In the genomic region with DNA sequence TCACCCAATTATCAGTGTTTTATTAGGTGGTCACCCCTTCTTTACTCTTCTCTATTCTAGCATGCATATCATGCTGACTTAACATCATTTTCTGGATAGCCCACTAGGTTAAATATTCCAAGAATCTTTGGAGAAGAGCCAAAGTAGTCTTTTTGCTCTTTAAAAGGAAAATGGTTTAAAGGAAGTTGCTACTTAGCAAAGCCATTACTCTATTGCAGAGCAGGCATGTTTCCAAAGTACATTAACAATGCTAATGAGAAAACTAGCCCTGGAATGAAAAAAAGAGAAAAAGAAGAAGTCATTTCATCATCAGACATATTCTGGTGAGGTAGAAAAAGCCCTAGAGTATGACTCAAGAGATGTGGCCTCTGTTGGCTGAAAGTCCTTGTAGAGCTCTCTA, we compare ENCODE assay signal across 19 cellular contexts.
A peak's percentile ranks its signal among the peaks of the same experiment; 100 is the strongest.
DNase-seq lines count a peak whose midpoint lies in the region; FAIRE-seq and TF ChIP-seq lines count a peak whose summit lies in the region.
"Had no signal": no experiment of that assay in that cellular context is flagged by ENCODE, and none has a peak within 500 bp of the region (broad histone marks: within the 10 kb centered on the region; RNA-seq: fewer than 3 reads in every experiment).

No MANE protein-coding gene starts in this region.

- no peaks in the 10 kb centered on the region for H3K36me3 ChIP-seq in endothelial cell of umbilical vein (ENCODE audit: control insufficient read depth in 2 of 2, extremely low read depth in 1 of 2, insufficient read depth in 2 of 2, low read length in 2 of 2)
- no peaks in the 10 kb centered on the region for H3K36me3 ChIP-seq in hepatocyte (replicated peaks; ENCODE audit: insufficient read depth, low read depth)
- H3K36me3 ChIP-seq: SJCRH30 had no signal

- CTCF ChIA-PET in endothelial cell of umbilical vein (lab: Charles Lee): interaction anchor here (1.5 kb wide), 1 partner anchor 1718 kb away, joined by 4 read pairs; no protein-coding TSS in a partner anchor

- H3K27me3 ChIP-seq in endothelial cell of umbilical vein (ENCODE audit: control insufficient read depth in 2 of 2, insufficient read depth in 2 of 2, low read length in 2 of 2) (peaks cover 0 to 2% of the 10 kb centered on the region in 2 experiments), hepatocyte (no peaks in the 10 kb centered on the region)
- H3K27me3 ChIP-seq: SJCRH30 had no signal

- H3K4me2 ChIP-seq in endothelial cell of umbilical vein (ENCODE audit: insufficient read depth, low read length) (no peak overlapping the region), hepatocyte (no peak overlapping the region)
- H3K4me2 ChIP-seq: KMS-11 had no signal

- H4K20me1 ChIP-seq in endothelial cell of umbilical vein (replicated peaks; ENCODE audit: control insufficient read depth, extremely low read depth, insufficient read depth, low read length) (no peaks in the 10 kb centered on the region), hepatocyte (ENCODE audit: insufficient read depth, poor library complexity, severe bottlenecking) (no peaks in the 10 kb centered on the region)

- TF ChIP-seq CTCF in endothelial cell of umbilical vein (IDR thresholded peaks at IDR 0.05; ENCODE audit: extremely low read depth in 1 of 2, insufficient read depth in 1 of 2, low read depth in 1 of 2, low read length in 2 of 2) (no peak), retinal pigment epithelial cell (conservative IDR thresholded peaks at IDR 0.05; ENCODE audit: low read depth, low read length) (no peak), hepatocyte (IDR thresholded peaks at IDR 0.05; ENCODE audit: poor library complexity) (no peak)

- BruUV-seq in endothelial cell of umbilical vein (replicated peaks; lab: Mats Ljungman, UMichigan): no TSS peak

- no peaks in the 10 kb centered on the region for H3K9me2 ChIP-seq in hepatocyte (replicated peaks; ENCODE audit: insufficient read depth)

- no peak for FAIRE-seq in endothelial cell of umbilical vein (lab: Jason Lieb, UNC)
- FAIRE-seq: GM12892, HepG2 had no signal

- H2AFZ ChIP-seq in endothelial cell of umbilical vein (ENCODE audit: low read depth, low read length): no peak overlapping the region
- no peak overlapping the region for H2AFZ ChIP-seq in hepatocyte

- no peaks in the 10 kb centered on the region for H3K9me1 ChIP-seq in endothelial cell of umbilical vein (replicated peaks; ENCODE audit: control insufficient read depth, extremely low read depth, insufficient read depth, low read length)

- dilution Hi-C loops in endothelial cell of umbilical vein (cut with MboI; ENCODE audit: extremely low pct_ligation_motif_present, low sequenced_read_pairs): no loop called here

- H3K4me1 ChIP-seq in endothelial cell of umbilical vein (ENCODE audit: control insufficient read depth, extremely low read depth, insufficient read depth, low read length) (no peaks in the 10 kb centered on the region), hepatocyte (ENCODE audit: insufficient read depth) (no peaks in the 10 kb centered on the region)
- H3K4me1 ChIP-seq: SJCRH30 had no signal

- H3K4me3 ChIP-seq in endothelial cell of umbilical vein (replicated peaks in 1 of 3; ENCODE audit: insufficient read depth in 1 of 3, low read depth in 1 of 3, low read length in 3 of 3) (no peak overlapping the region), retinal pigment epithelial cell (ENCODE audit: low read length) (no peak overlapping the region), hepatocyte (no peak overlapping the region)
- H3K4me3 ChIP-seq: SJCRH30 had no signal

- no peak overlapping the region for H3K9ac ChIP-seq in endothelial cell of umbilical vein (replicated peaks; ENCODE audit: extremely low read depth, insufficient read depth, low read length)
- H3K9ac ChIP-seq: KMS-11 had no signal

- POLR2A ChIA-PET in endothelial cell of umbilical vein (lab: Charles Lee): no interaction called here

- DNase-seq in SIG-M5 treated with dmso at 0.1 percent for 504 hours (lab: John Stamatoyannopoulos, UW; ENCODE audit: unreplicated experiment): peak; percentile 5
- no peak for DNase-seq in SIG-M5 (lab: John Stamatoyannopoulos, UW)
- peak; percentile 29 for DNase-seq in OCI-M1 (lab: John Stamatoyannopoulos, UW)
- DNase-seq in endothelial cell of umbilical vein (ENCODE audit: low read depth, low spot score): peak; percentile 4
- peak; percentile 46 for DNase-seq in retinal pigment epithelial cell (ENCODE audit: low read depth)
- DNase-seq in inferior parietal cortex (ENCODE audit: extremely low spot score): no peak
- no peak for DNase-seq in hepatocyte (ENCODE audit: low spot score)
- no peak for DNase-seq in NK-92 treated with Interleukin-12 subunit alpha and Interleukin-12 subunit beta, amount 100 ng/mL, for 24 hours (lab: John Stamatoyannopoulos, UW)
- DNase-seq: CD4-positive, alpha-beta T cell; DMS79 treated with DMSO at 0.1 percent for 48 hours; GDM1; H7; NCI-H1417 treated with DMSO at 0.1 percent for 48 hours; NCI-H2227 treated with DMSO at 0.1 percent for 48 hours; NCI-H526; SJCRH30 had no signal

- no peak overlapping the region for H3K27ac ChIP-seq in endothelial cell of umbilical vein (ENCODE audit: insufficient read depth, low read depth, low read length)
- no peak overlapping the region for H3K27ac ChIP-seq in hepatocyte
- H3K27ac ChIP-seq: KMS-11, SJCRH30 had no signal

- no peak for TF ChIP-seq POLR2A in endothelial cell of umbilical vein (IDR thresholded peaks at IDR 0.05; ENCODE audit: low read depth, low read length)

- H3K9me3 ChIP-seq in endothelial cell of umbilical vein (replicated peaks; ENCODE audit: control insufficient read depth, insufficient read depth, low read length) (no peaks in the 10 kb centered on the region), hepatocyte (ENCODE audit: low read depth) (no peaks in the 10 kb centered on the region)
- H3K9me3 ChIP-seq: SJCRH30 had no signal

- H3K79me2 ChIP-seq in endothelial cell of umbilical vein (ENCODE audit: control insufficient read depth, insufficient read depth, low read length) (no peaks in the 10 kb centered on the region), hepatocyte (no peaks in the 10 kb centered on the region)

- intact Hi-C loops in endothelial cell of umbilical vein (cut with micrococcal nuclease): no loop called here

TF ChIP-seq in endothelial cell of umbilical vein, 7 proteins besides CTCF, POLR2A, EP300 and RAD21:
- no peak for TF ChIP-seq EZH2 (IDR thresholded peaks at IDR 0.05; ENCODE audit: borderline replicate concordance, low read depth, low read length, severe bottlenecking)
- TF ChIP-seq MYC (IDR thresholded peaks at IDR 0.05; ENCODE audit: low read depth, low read length): no peak
- TF ChIP-seq GATA2 (IDR thresholded peaks at IDR 0.05; ENCODE audit: insufficient read depth, insufficient read length, low read depth, low read length): no peak
- no peak for TF ChIP-seq JUN (IDR thresholded peaks at IDR 0.05; ENCODE audit: borderline replicate concordance, insufficient read depth, insufficient read length, low read depth)
- TF ChIP-seq, protein P1, sequence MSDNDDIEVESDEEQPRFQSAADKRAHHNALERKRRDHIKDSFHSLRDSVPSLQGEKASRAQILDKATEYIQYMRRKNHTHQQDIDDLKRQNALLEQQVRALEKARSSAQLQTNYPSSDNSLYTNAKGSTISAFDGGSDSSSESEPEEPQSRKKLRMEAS (IDR thresholded peaks at IDR 0.05; ENCODE audit: insufficient read depth, insufficient read length): no peak
- TF ChIP-seq POLR2AphosphoS5 (IDR thresholded peaks at IDR 0.05; ENCODE audit: insufficient read depth, low read depth, low read length): no peak
- TF ChIP-seq FOS (IDR thresholded peaks at IDR 0.05; ENCODE audit: borderline replicate concordance, insufficient read depth, low read length): no peak

Comparison
In these comparisons a context has a peak if more than half of its experiments do, and no peak if none do; other contexts are left out.
1. DNase-seq: peak in SIG-M5 treated with dmso at 0.1 percent for 504 hours (single experiment), OCI-M1 (single experiment), endothelial cell of umbilical vein (single experiment) and retinal pigment epithelial cell (single experiment); none in SIG-M5 (single experiment), inferior parietal cortex (single experiment), hepatocyte (single experiment) and NK-92 treated with Interleukin-12 subunit alpha and Interleukin-12 subunit beta, amount 100 ng/mL, for 24 hours (single experiment).